Comparison of ENCODE assay signal across 1 cellular context in the genomic region with DNA sequence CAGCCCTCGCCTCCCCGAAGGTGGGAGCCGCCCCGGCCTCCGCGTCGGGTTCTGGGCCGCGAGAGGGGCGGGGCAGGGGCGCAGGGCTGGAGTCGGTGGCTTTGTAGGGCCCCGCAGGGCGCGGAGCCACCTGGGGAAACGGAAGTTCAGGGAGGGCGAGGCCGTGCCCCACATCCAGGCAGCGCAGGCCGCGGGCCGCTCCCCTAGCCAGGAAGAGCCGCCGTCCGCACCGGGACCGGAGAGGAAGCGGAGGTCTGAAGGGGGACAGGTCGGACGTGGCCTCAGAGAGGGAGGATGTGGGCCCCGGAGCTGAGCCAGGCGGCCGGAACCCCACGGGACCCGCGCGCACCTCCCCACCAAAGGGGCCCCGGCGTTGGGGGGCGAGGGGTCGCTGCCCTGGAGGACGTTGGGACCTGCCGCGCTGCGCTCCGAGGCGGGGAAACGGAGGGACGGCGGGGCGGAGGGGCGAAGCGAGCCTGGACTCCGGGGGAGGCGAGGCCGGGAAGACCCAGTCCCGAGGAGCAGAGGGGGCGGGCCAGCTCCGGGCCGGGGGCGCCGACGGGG.
TF ChIP-seq lines count a peak whose summit lies in the region.

No MANE protein-coding gene starts in this region.

TF ChIP-seq in HepG2, 621 proteins besides CTCF, POLR2A, EP300 and RAD21 (continued from another document):
- TF ChIP-seq, protein P1, sequence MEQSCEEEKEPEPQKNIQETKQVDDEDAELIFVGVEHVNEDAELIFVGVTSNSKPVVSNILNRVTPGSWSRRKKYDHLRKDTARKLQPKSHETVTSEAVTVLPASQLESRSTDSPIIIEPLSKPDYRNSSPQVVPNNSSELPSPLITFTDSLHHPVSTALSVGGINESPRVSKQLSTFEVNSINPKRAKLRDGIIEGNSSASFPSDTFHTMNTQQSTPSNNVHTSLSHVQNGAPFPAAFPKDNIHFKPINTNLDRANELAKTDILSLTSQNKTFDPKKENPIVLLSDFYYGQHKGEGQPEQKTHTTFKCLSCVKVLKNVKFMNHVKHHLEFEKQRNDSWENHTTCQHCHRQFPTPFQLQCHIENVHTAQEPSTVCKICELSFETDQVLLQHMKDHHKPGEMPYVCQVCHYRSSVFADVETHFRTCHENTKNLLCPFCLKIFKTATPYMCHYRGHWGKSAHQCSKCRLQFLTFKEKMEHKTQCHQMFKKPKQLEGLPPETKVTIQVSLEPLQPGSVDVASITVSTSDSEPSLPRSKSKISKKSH (CRISPR knock-in tag; IDR thresholded peaks at IDR 0.05; ENCODE audit: borderline replicate concordance): no peak
- no peak for TF ChIP-seq ZKSCAN1 (IDR thresholded peaks at IDR 0.05; ENCODE audit: low read length)
